Comparison of ENCODE assay signal across 19 cellular contexts in genomic region chr19:39427707-39428106, GRCh38. TPM values are rescaled to one million over a fixed set of nuclear protein-coding genes. Genes with fewer than 3 reads are reported as not detected.
A peak's percentile ranks its signal among the peaks of the same experiment; 100 is the strongest.
DNase-seq lines count a peak whose midpoint lies in the region; ATAC-seq and TF ChIP-seq lines count a peak whose summit lies in the region.
"Had no signal": no experiment of that assay in that cellular context is flagged by ENCODE, and none has a peak within 500 bp of the region (broad histone marks: within the 10 kb centered on the region; RNA-seq: fewer than 3 reads in every experiment).

No MANE protein-coding gene starts in this region.

- DNase-seq in activated T-cell treated with anti-CD3 and anti-CD28 coated beads, Interleukin-2, amount 50 U/mL, for 72 hours, result no peak
- no peak for DNase-seq in activated T-cell treated with anti-CD3 and anti-CD28 coated beads, Interleukin-2, amount 50 U/mL, for 4 hours
- DNase-seq in brain microvascular endothelial cell (no peak), mesothelial cell of epicardium (ENCODE audit: low spot score in 2 of 2, unreplicated experiment in 2 of 2) (no peak), tibial nerve (ENCODE audit: low spot score in 2 of 2) (no peak), glutamatergic neuron (no peak), NCI-H524 treated with DMSO at 0.1 percent for 48 hours (lab: John Stamatoyannopoulos, UW) (no peak)
- DNase-seq: activated CD4-positive, alpha-beta T cell treated with anti-CD3 and anti-CD28 coated beads for 48 hours; activated naive CD4-positive, alpha-beta T cell treated with anti-CD3 and anti-CD28 coated beads for 36 hours; head of caudate nucleus; MV-4-11; NCI-H2081; NCI-H510A had no signal

- H3K27ac Mint-ChIP-seq in activated T-cell treated with anti-CD3 and anti-CD28 coated beads, Interleukin-2, amount 50 U/mL, for 72 hours, result peak overlapping the region; percentile 72
- H3K27ac Mint-ChIP-seq in mesothelial cell of epicardium (peak overlapping the region; percentile 99), glutamatergic neuron (ENCODE audit: unreplicated experiment) (no peak overlapping the region)
- no peak overlapping the region for H3K27ac Mint-ChIP-seq in activated T-helper 17 cell treated with anti-CD3 and anti-CD28 coated beads, Interleukin-2, amount 50 U/mL, for 72 hours
- H3K27ac Mint-ChIP-seq: activated naive CD4-positive, alpha-beta T cell treated with anti-CD3 and anti-CD28 coated beads for 36 hours had no signal

- H3K4me1 ChIP-seq in tibial nerve, result peaks cover 0 to 55% (median 20%) of the 10 kb centered on the region in 4 donors

- no peaks in the 10 kb centered on the region for H3K27me3 ChIP-seq in brain microvascular endothelial cell (replicated peaks)
- no peaks in the 10 kb centered on the region for H3K27me3 ChIP-seq in tibial nerve
- H3K27me3 ChIP-seq: BLaER1, suprapubic skin had no signal

- H3K4me3 Mint-ChIP-seq in activated T-cell treated with anti-CD3 and anti-CD28 coated beads, Interleukin-2, amount 50 U/mL, for 72 hours, result no peak overlapping the region
- no peak overlapping the region for H3K4me3 Mint-ChIP-seq in activated T-cell treated with anti-CD3 and anti-CD28 coated beads, Interleukin-2, amount 50 U/mL, for 4 hours
- H3K4me3 Mint-ChIP-seq in mesothelial cell of epicardium (no peak overlapping the region), glutamatergic neuron (ENCODE audit: unreplicated experiment) (no peak overlapping the region)
- H3K4me3 Mint-ChIP-seq in activated T-helper 17 cell treated with anti-CD3 and anti-CD28 coated beads, Interleukin-2, amount 50 U/mL, for 72 hours, result no peak overlapping the region
- H3K4me3 Mint-ChIP-seq: activated naive CD4-positive, alpha-beta T cell treated with anti-CD3 and anti-CD28 coated beads for 36 hours; dendritic cell treated with granulocyte-macrophage colony-stimulating factor and Interleukin-4, amounts not matched to agents 40 ng/mL and 50 ng/mL, for 4 days had no signal

- WGBS in tibial nerve, 2 donors, result 83 to 93% methylated on average over 11 of the region's 11 CpGs

- H3K36me3 ChIP-seq in brain microvascular endothelial cell (replicated peaks) (peaks cover 38% of the 10 kb centered on the region), tibial nerve (peaks cover 0 to 47% (median 0%) of the 10 kb centered on the region in 3 donors)

- H3K4me1 Mint-ChIP-seq in activated T-cell treated with anti-CD3 and anti-CD28 coated beads, Interleukin-2, amount 50 U/mL, for 72 hours (ENCODE audit: low read depth), result peaks cover 20% of the 10 kb centered on the region
- H3K4me1 Mint-ChIP-seq in activated T-cell treated with anti-CD3 and anti-CD28 coated beads, Interleukin-2, amount 50 U/mL, for 4 hours (ENCODE audit: low read depth), result peaks cover 16% of the 10 kb centered on the region
- H3K4me1 Mint-ChIP-seq in mesothelial cell of epicardium, result peaks cover 12% of the 10 kb centered on the region
- H3K4me1 Mint-ChIP-seq in glutamatergic neuron (ENCODE audit: low read depth, unreplicated experiment), result peaks cover 2% of the 10 kb centered on the region
- H3K4me1 Mint-ChIP-seq in activated T-helper 17 cell treated with anti-CD3 and anti-CD28 coated beads, Interleukin-2, amount 50 U/mL, for 72 hours, result peaks cover 8% of the 10 kb centered on the region

- in situ Hi-C loops in brain microvascular endothelial cell (cut with HindIII; ENCODE audit: low pct_ligation_motif_present, low sequenced_read_pairs), result no loop called here

- H3K4me3 ChIP-seq in brain microvascular endothelial cell (ENCODE audit: low read depth, low read length) (no peak overlapping the region), tibial nerve (no peak overlapping the region)
- H3K4me3 ChIP-seq: BLaER1, suprapubic skin had no signal

- H3K9me3 Mint-ChIP-seq in activated T-cell treated with anti-CD3 and anti-CD28 coated beads, Interleukin-2, amount 50 U/mL, for 72 hours, result no peaks in the 10 kb centered on the region
- no peaks in the 10 kb centered on the region for H3K9me3 Mint-ChIP-seq in activated T-cell treated with anti-CD3 and anti-CD28 coated beads, Interleukin-2, amount 50 U/mL, for 4 hours
- H3K9me3 Mint-ChIP-seq in mesothelial cell of epicardium (no peaks in the 10 kb centered on the region), glutamatergic neuron (ENCODE audit: unreplicated experiment) (peaks cover 2% of the 10 kb centered on the region)
- no peaks in the 10 kb centered on the region for H3K9me3 Mint-ChIP-seq in activated T-helper 17 cell treated with anti-CD3 and anti-CD28 coated beads, Interleukin-2, amount 50 U/mL, for 72 hours
- H3K9me3 Mint-ChIP-seq: activated naive CD4-positive, alpha-beta T cell treated with anti-CD3 and anti-CD28 coated beads for 36 hours; dendritic cell treated with granulocyte-macrophage colony-stimulating factor and Interleukin-4, amounts not matched to agents 40 ng/mL and 50 ng/mL, for 4 days had no signal

- no peak for TF ChIP-seq POLR2A in tibial nerve (IDR thresholded peaks at IDR 0.05)

- no peaks in the 10 kb centered on the region for H3K9me3 ChIP-seq in tibial nerve
- H3K9me3 ChIP-seq: BLaER1, neutrophil, suprapubic skin had no signal

- no peaks in the 10 kb centered on the region for H3K27me3 Mint-ChIP-seq in activated T-cell treated with anti-CD3 and anti-CD28 coated beads, Interleukin-2, amount 50 U/mL, for 72 hours (ENCODE audit: low read depth)
- H3K27me3 Mint-ChIP-seq in activated T-cell treated with anti-CD3 and anti-CD28 coated beads, Interleukin-2, amount 50 U/mL, for 4 hours (ENCODE audit: low read depth), result no peaks in the 10 kb centered on the region
- H3K27me3 Mint-ChIP-seq in mesothelial cell of epicardium (ENCODE audit: low read depth) (no peaks in the 10 kb centered on the region), glutamatergic neuron (ENCODE audit: unreplicated experiment) (peaks cover 15% of the 10 kb centered on the region)
- H3K27me3 Mint-ChIP-seq in activated T-helper 17 cell treated with anti-CD3 and anti-CD28 coated beads, Interleukin-2, amount 50 U/mL, for 72 hours, result no peaks in the 10 kb centered on the region
- H3K27me3 Mint-ChIP-seq: dendritic cell treated with granulocyte-macrophage colony-stimulating factor and Interleukin-4, amounts not matched to agents 40 ng/mL and 50 ng/mL, for 4 days had no signal

- no peak for TF ChIP-seq EP300 in tibial nerve (IDR thresholded peaks at IDR 0.05)

- H3K36me3 Mint-ChIP-seq in activated T-cell treated with anti-CD3 and anti-CD28 coated beads, Interleukin-2, amount 50 U/mL, for 72 hours (ENCODE audit: insufficient read depth in 2 of 2), result peaks cover 2 to 7% of the 10 kb centered on the region in 2 donors
- peaks cover 12% of the 10 kb centered on the region for H3K36me3 Mint-ChIP-seq in activated T-cell treated with anti-CD3 and anti-CD28 coated beads, Interleukin-2, amount 50 U/mL, for 4 hours (ENCODE audit: insufficient read depth)
- H3K36me3 Mint-ChIP-seq in mesothelial cell of epicardium (peaks cover 22% of the 10 kb centered on the region), glutamatergic neuron (ENCODE audit: unreplicated experiment) (no peaks in the 10 kb centered on the region)
- peaks cover 36% of the 10 kb centered on the region for H3K36me3 Mint-ChIP-seq in activated T-helper 17 cell treated with anti-CD3 and anti-CD28 coated beads, Interleukin-2, amount 50 U/mL, for 72 hours (ENCODE audit: low read depth)

- no peak for TF ChIP-seq CTCF in brain microvascular endothelial cell (IDR thresholded peaks at IDR 0.05; ENCODE audit: low read depth, low read length, missing control alignments)
- TF ChIP-seq CTCF in mesothelial cell of epicardium (IDR thresholded peaks at IDR 0.05; ENCODE audit: unreplicated experiment), result no peak
- no peak for TF ChIP-seq CTCF in tibial nerve (IDR thresholded peaks at IDR 0.05)
- no peak for TF ChIP-seq CTCF in glutamatergic neuron (IDR thresholded peaks at IDR 0.05; ENCODE audit: partially characterized antibody, unreplicated experiment)

- ATAC-seq in activated T-cell treated with anti-CD3 and anti-CD28 coated beads, Interleukin-2, amount 50 U/mL, for 72 hours (replicated peaks in 1 of 2), result no peak
- ATAC-seq in activated T-cell treated with anti-CD3 and anti-CD28 coated beads, Interleukin-2, amount 50 U/mL, for 4 hours, result no peak
- ATAC-seq in activated T-helper 17 cell treated with anti-CD3 and anti-CD28 coated beads, Interleukin-2, amount 50 U/mL, for 72 hours (replicated peaks), result no peak

- H3K27ac ChIP-seq in brain microvascular endothelial cell (peak overlapping the region; percentile 99), tibial nerve (peak overlapping the region in 3 of 4 donors; percentile 10 to 88 (median 87))
- H3K27ac ChIP-seq: 22Rv1, neutrophil had no signal

RNA-seq across cellular contexts. Expression of gene RPS16, which starts 8.0 kb away (rescaled TPM):
- total RNA-seq in activated T-cell treated with anti-CD3 and anti-CD28 coated beads, Interleukin-2, amount 50 U/mL, for 72 hours, result 1,000 to 10,000 TPM; 3,177 to 3,644 TPM
- total RNA-seq in activated T-cell treated with anti-CD3 and anti-CD28 coated beads, Interleukin-2, amount 50 U/mL, for 4 hours, result 1,000 to 10,000 TPM; 3,250 to 3,505 (median 3,474) TPM
- total RNA-seq in mesothelial cell of epicardium, result 1,616 to 1,722 TPM (median 1,707 TPM) in 3 replicates
- total RNA-seq in tibial nerve, result 1,000 to 10,000 TPM; 1,048 to 1,762 (median 1,462) TPM
- 912 TPM for total RNA-seq in glutamatergic neuron (ENCODE audit: unreplicated experiment)
- 1,000 to 10,000 TPM; 2,984 to 3,090 TPM for total RNA-seq in activated T-helper 17 cell treated with anti-CD3 and anti-CD28 coated beads, Interleukin-2, amount 50 U/mL, for 72 hours

RNA-seq across cellular contexts. Expression of gene PLEKHG2, which starts 15.2 kb away (rescaled TPM):
- total RNA-seq in activated T-cell treated with anti-CD3 and anti-CD28 coated beads, Interleukin-2, amount 50 U/mL, for 72 hours, result 10 to 100 TPM; 86.5 to 92.1 TPM
- total RNA-seq in activated T-cell treated with anti-CD3 and anti-CD28 coated beads, Interleukin-2, amount 50 U/mL, for 4 hours, result 10 to 100 TPM; 22.0 to 23.7 (median 22.0) TPM
- total RNA-seq in mesothelial cell of epicardium (160 to 172 TPM (median 164 TPM) in 3 replicates), tibial nerve (10 to 100 TPM; 20.1 to 62.1 (median 35.6) TPM), glutamatergic neuron (ENCODE audit: unreplicated experiment) (205 TPM)
- 10 to 100 TPM; 51.2 to 69.4 TPM for total RNA-seq in activated T-helper 17 cell treated with anti-CD3 and anti-CD28 coated beads, Interleukin-2, amount 50 U/mL, for 72 hours

RNA-seq across cellular contexts. Expression of gene SUPT5H, which starts 17.7 kb away (rescaled TPM):
- 100 to 1,000 TPM; 192 to 201 TPM for total RNA-seq in activated T-cell treated with anti-CD3 and anti-CD28 coated beads, Interleukin-2, amount 50 U/mL, for 72 hours
- 100 to 1,000 TPM; 193 to 201 (median 197) TPM for total RNA-seq in activated T-cell treated with anti-CD3 and anti-CD28 coated beads, Interleukin-2, amount 50 U/mL, for 4 hours
- total RNA-seq in mesothelial cell of epicardium (127 to 136 TPM (median 129 TPM) in 3 replicates), tibial nerve (100 to 1,000 TPM in 3 of 4 donors, 10 to 100 TPM in 1; 94.4 to 120 (median 106) TPM), glutamatergic neuron (ENCODE audit: unreplicated experiment) (160 TPM)
- 100 to 1,000 TPM; 182 to 239 TPM for total RNA-seq in activated T-helper 17 cell treated with anti-CD3 and anti-CD28 coated beads, Interleukin-2, amount 50 U/mL, for 72 hours

RNA-seq across cellular contexts. Expression of gene ZFP36, which starts 21.1 kb away (rescaled TPM):
- 100 to 1,000 TPM in 1 of 2 donors, 10 to 100 TPM in 1; 81.4 to 108 TPM for total RNA-seq in activated T-cell treated with anti-CD3 and anti-CD28 coated beads, Interleukin-2, amount 50 U/mL, for 72 hours
- total RNA-seq in activated T-cell treated with anti-CD3 and anti-CD28 coated beads, Interleukin-2, amount 50 U/mL, for 4 hours, result 10 to 100 TPM; 39.5 to 50.8 (median 43.7) TPM
- 111 to 113 TPM (median 111 TPM) in 3 replicates for total RNA-seq in mesothelial cell of epicardium
- 100 to 1,000 TPM; 125 to 274 (median 178) TPM for total RNA-seq in tibial nerve
- total RNA-seq in glutamatergic neuron (ENCODE audit: unreplicated experiment), result 3.1 TPM
- 100 to 1,000 TPM in 1 of 2 donors, 10 to 100 TPM in 1; 67.4 to 265 TPM for total RNA-seq in activated T-helper 17 cell treated with anti-CD3 and anti-CD28 coated beads, Interleukin-2, amount 50 U/mL, for 72 hours

RNA-seq across cellular contexts. Expression of gene MED29, which starts 36.5 kb away (rescaled TPM):
- total RNA-seq in activated T-cell treated with anti-CD3 and anti-CD28 coated beads, Interleukin-2, amount 50 U/mL, for 72 hours, result 10 to 100 TPM; 26.4 to 34.3 TPM
- 10 to 100 TPM; 39.5 to 43.1 (median 39.7) TPM for total RNA-seq in activated T-cell treated with anti-CD3 and anti-CD28 coated beads, Interleukin-2, amount 50 U/mL, for 4 hours
- total RNA-seq in mesothelial cell of epicardium, result 35.6 to 39.2 TPM (median 36.1 TPM) in 3 replicates
- total RNA-seq in tibial nerve, result 10 to 100 TPM; 32.9 to 52.5 (median 37.6) TPM
- total RNA-seq in glutamatergic neuron (ENCODE audit: unreplicated experiment), result 30.1 TPM
- 10 to 100 TPM; 24.6 to 27.7 TPM for total RNA-seq in activated T-helper 17 cell treated with anti-CD3 and anti-CD28 coated beads, Interleukin-2, amount 50 U/mL, for 72 hours

Comparison
In these comparisons a context has a peak if more than half of its experiments do, and no peak if none do; other contexts are left out.
1. H3K27ac Mint-ChIP-seq: peak in activated T-cell treated with anti-CD3 and anti-CD28 coated beads, Interleukin-2, amount 50 U/mL, for 72 hours (single experiment) and mesothelial cell of epicardium (single experiment); none in glutamatergic neuron (single experiment) and activated T-helper 17 cell treated with anti-CD3 and anti-CD28 coated beads, Interleukin-2, amount 50 U/mL, for 72 hours (single experiment).